In genomic region chr12:124167141-124167540, GRCh38 we compare ENCODE assay signal across 34 cellular contexts.
"Had no signal": no experiment of that assay in that cellular context is flagged by ENCODE, and none has a peak within 500 bp of the region (broad histone marks: within the 10 kb centered on the region; RNA-seq: fewer than 3 reads in every experiment).

No MANE protein-coding gene starts in this region.

- H3K4me3 ChIP-seq: adrenal gland, ascending aorta, body of pancreas, breast epithelium, cardiac muscle cell had no signal

- DNase-seq: activated effector memory CD4-positive, alpha-beta T cell treated with Interleukin-2 at 50 U/mL for 16 hours; activated gamma-delta T cell; activated gamma-delta T cell treated with Interleukin-2 at 50 U/mL for 16 hours; activated naive CD4-positive, alpha-beta T cell; activated naive CD4-positive, alpha-beta T cell treated with anti-CD3 and anti-CD28 coated beads for 36 hours; activated naive CD4-positive, alpha-beta T cell treated with anti-CD3 and anti-CD28 coated beads, Interleukin-2, amount 10 ng/mL, durations not matched to agents 7 days and 5 days; activated naive CD4-positive, alpha-beta T cell treated with anti-CD3 and anti-CD28 coated beads, Interleukin-2, amount 50 U/mL, for 16 hours; activated naive CD4-positive, alpha-beta T cell treated with Interleukin-2 at 50 U/mL for 16 hours; activated naive CD8-positive, alpha-beta T cell treated with anti-CD3 and anti-CD28 coated beads for 36 hours; activated naive CD8-positive, alpha-beta T cell treated with anti-CD3 and anti-CD28 coated beads, Interleukin-2, amount 10 ng/mL, durations not matched to agents 7 days and 5 days; activated naive CD8-positive, alpha-beta T cell treated with anti-CD3 and anti-CD28 coated beads, Interleukin-2, amount 50 U/mL, for 24 hours; activated T-cell treated with anti-CD3 and anti-CD28 coated beads for 4 hours; activated T-cell treated with anti-CD3 and anti-CD28 coated beads, Interleukin-2, amount 50 U/mL, for 1 hour; activated T-cell treated with anti-CD3 and anti-CD28 coated beads, Interleukin-2, amount 50 U/mL, for 24 hours; activated T-cell treated with anti-CD3 and anti-CD28 coated beads, Interleukin-2, amount 50 U/mL, for 4 hours; activated T-cell treated with anti-CD3 and anti-CD28 coated beads, Interleukin-2, amount 50 U/mL, for 48 hours; activated T-cell treated with anti-CD3 and anti-CD28 coated beads, Interleukin-2, amount 50 U/mL, for 72 hours; adrenal gland; amniotic stem cell; amygdala; anterior cingulate cortex; aorta; body of pancreas; brain microvascular endothelial cell; caudate nucleus; central memory CD4-positive, alpha-beta T cell; cerebellar nuclear complex had no signal

- H3K9me3 ChIP-seq: adrenal gland, ascending aorta, body of pancreas, breast epithelium had no signal

- H3K27me3 ChIP-seq: adrenal gland, ascending aorta, body of pancreas, brain microvascular endothelial cell, breast epithelium, cardiac muscle cell had no signal

- H3K27ac ChIP-seq: adrenal gland, ascending aorta, body of pancreas, brain microvascular endothelial cell, breast epithelium, cardiac muscle cell had no signal

- ATAC-seq: activated naive CD4-positive, alpha-beta T cell treated with anti-CD3 and anti-CD28 coated beads, Interleukin-2, amount 50 U/mL, for 72 hours; activated naive CD8-positive, alpha-beta T cell treated with anti-CD3 and anti-CD28 coated beads, Interleukin-2, amount 50 U/mL, for 24 hours; activated T-cell treated with anti-CD3 and anti-CD28 coated beads, Interleukin-2, amount 50 U/mL, for 4 hours; activated T-cell treated with anti-CD3 and anti-CD28 coated beads, Interleukin-2, amount 50 U/mL, for 72 hours; activated T-helper 17 cell treated with anti-CD3 and anti-CD28 coated beads, Interleukin-2, amount 50 U/mL, for 72 hours; body of pancreas had no signal

- H3K36me3 ChIP-seq: adrenal gland, ascending aorta, brain microvascular endothelial cell, breast epithelium, cardiac muscle cell had no signal

- H3K4me1 ChIP-seq: adrenal gland, ascending aorta, body of pancreas, breast epithelium had no signal

- FAIRE-seq: astrocyte, bronchial epithelial cell had no signal
